Comparison of ENCODE assay signal across 24 cellular contexts in the genomic region with DNA sequence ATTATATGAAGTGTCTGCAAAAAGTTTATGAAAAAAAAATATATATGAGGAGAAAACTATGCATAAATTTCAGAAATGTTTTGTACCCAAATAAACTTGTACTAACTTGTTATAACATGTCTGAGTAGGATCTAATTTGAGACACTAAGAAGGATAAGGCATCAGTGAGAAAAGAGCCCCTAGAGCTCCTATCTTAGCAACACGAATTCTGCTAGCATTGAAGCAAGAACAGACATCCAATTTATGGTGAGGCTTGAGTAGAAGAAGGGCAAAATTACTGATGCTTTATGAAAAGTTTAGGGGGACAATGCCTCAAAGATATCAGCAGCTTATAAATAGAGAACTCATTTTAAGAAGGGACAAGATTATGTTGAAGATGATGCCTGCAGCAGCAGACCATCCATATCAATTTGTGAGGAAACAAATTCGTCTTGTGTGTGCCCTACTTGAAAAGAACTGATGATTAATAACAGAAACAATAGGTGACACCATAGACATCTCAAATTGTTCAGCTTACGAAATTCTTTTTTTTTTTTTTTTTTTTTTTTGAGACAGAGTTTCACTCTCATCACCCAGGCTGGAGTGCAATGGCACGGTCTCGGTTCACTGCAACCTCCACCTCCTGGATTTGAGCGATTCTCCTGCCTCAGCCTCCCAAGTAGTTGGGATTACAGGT.
"Had no signal": no experiment of that assay in that cellular context is flagged by ENCODE, and none has a peak within 500 bp of the region (broad histone marks: within the 10 kb centered on the region; RNA-seq: fewer than 3 reads in every experiment).

No MANE protein-coding gene starts in this region.

- H3K4me1 ChIP-seq: ascending aorta, esophagus muscularis mucosa, left lung, sigmoid colon, testis had no signal

- ATAC-seq: activated CD8-positive, alpha-beta T cell treated with anti-CD3 and anti-CD28 coated beads, Interleukin-2, amount 10 ng/mL, durations not matched to agents 7 days and 5 days; activated naive CD4-positive, alpha-beta T cell treated with anti-CD3 and anti-CD28 coated beads, Interleukin-2, amount 50 U/mL, for 72 hours; left lung; natural killer cell had no signal

- DNase-seq: activated CD4-positive, alpha-beta T cell treated with anti-CD3 and anti-CD28 coated beads for 1 hour; activated CD4-positive, alpha-beta T cell treated with anti-CD3 and anti-CD28 coated beads, Interleukin-2, amount 50 U/mL, for 1 hour; activated CD8-positive, alpha-beta T cell treated with anti-CD3 and anti-CD28 coated beads, Interleukin-2, amount 10 ng/mL, durations not matched to agents 7 days and 5 days; activated gamma-delta T cell treated with Interleukin-2 at 50 U/mL for 16 hours; effector memory CD4-positive, alpha-beta T cell; hippocampal formation; kidney glomerular epithelial cell; left lung; natural killer cell; retina; sigmoid colon; stimulated activated CD4-positive, alpha-beta T cell treated with anti-CD3 and anti-CD28 coated beads, Interleukin-4, amount 100 ng/mL, for 1 hour; stimulated activated naive CD4-positive, alpha-beta T cell; testis; WERI-Rb-1 had no signal

- H3K9me3 ChIP-seq: ascending aorta, esophagus muscularis mucosa, left lung, sigmoid colon, testis had no signal

- H3K4me3 ChIP-seq: ascending aorta, esophagus muscularis mucosa, left lung, lung, sigmoid colon, testis had no signal

- H3K27me3 ChIP-seq: ascending aorta, esophagus muscularis mucosa, left lung, sigmoid colon, testis had no signal

- H3K9me3 Mint-ChIP-seq: activated naive CD4-positive, alpha-beta T cell treated with anti-CD3 and anti-CD28 coated beads, Interleukin-2, amount 50 U/mL, for 72 hours; activated T-helper 1 cell treated with anti-CD3 and anti-CD28 coated beads, Interleukin-12 subunit alpha, Interleukin-12 subunit beta, Interleukin-2, Interleukin-4 antibody, amounts not matched to agents 30 ng/mL and 10 ng/mL and 1 ng/mL, durations not matched to agents 14 hours and 24 hours and 36 hours; T-helper 2 cell treated with Interferon-gamma antibody and Interleukin-4, amounts not matched to agents 5 μg/mL and 100 μg/mL, for 36 hours; type B pancreatic cell had no signal

- H3K36me3 Mint-ChIP-seq: activated naive CD4-positive, alpha-beta T cell treated with anti-CD3 and anti-CD28 coated beads, Interleukin-2, amount 50 U/mL, for 72 hours; mesothelial cell of epicardium; natural killer cell; type B pancreatic cell had no signal

- H3K27ac ChIP-seq: ascending aorta, esophagus muscularis mucosa, left lung, sigmoid colon, testis, WERI-Rb-1 had no signal

- H3K27me3 Mint-ChIP-seq: central memory CD8-positive, alpha-beta T cell; type B pancreatic cell had no signal

- H3K4me1 Mint-ChIP-seq: central memory CD8-positive, alpha-beta T cell; mesothelial cell of epicardium; natural killer cell had no signal

- H3K4me3 Mint-ChIP-seq: activated CD8-positive, alpha-beta T cell treated with anti-CD3 and anti-CD28 coated beads, Interleukin-2, amount 10 ng/mL, durations not matched to agents 7 days and 5 days; activated T-helper 1 cell treated with anti-CD3 and anti-CD28 coated beads, Interleukin-12 subunit alpha, Interleukin-12 subunit beta, Interleukin-2, Interleukin-4 antibody, amounts not matched to agents 30 ng/mL and 10 ng/mL and 1 ng/mL, durations not matched to agents 14 hours and 24 hours and 36 hours; central memory CD8-positive, alpha-beta T cell; mesothelial cell of epicardium; natural killer cell; T-helper 2 cell treated with Interferon-gamma antibody and Interleukin-4, amounts not matched to agents 5 μg/mL and 100 μg/mL, for 36 hours; type B pancreatic cell had no signal

- H3K27ac Mint-ChIP-seq: activated CD8-positive, alpha-beta T cell treated with anti-CD3 and anti-CD28 coated beads, Interleukin-2, amount 10 ng/mL, durations not matched to agents 7 days and 5 days; activated naive CD4-positive, alpha-beta T cell treated with anti-CD3 and anti-CD28 coated beads, Interleukin-2, amount 50 U/mL, for 72 hours; activated T-helper 1 cell treated with anti-CD3 and anti-CD28 coated beads, Interleukin-12 subunit alpha, Interleukin-12 subunit beta, Interleukin-2, Interleukin-4 antibody, amounts not matched to agents 30 ng/mL and 10 ng/mL and 1 ng/mL, durations not matched to agents 14 hours and 24 hours and 36 hours; mesothelial cell of epicardium; natural killer cell; T-helper 2 cell treated with Interferon-gamma antibody and Interleukin-4, amounts not matched to agents 5 μg/mL and 100 μg/mL, for 36 hours; type B pancreatic cell had no signal

- H3K36me3 ChIP-seq: ascending aorta, esophagus muscularis mucosa, left lung, sigmoid colon, WERI-Rb-1 had no signal
